Comparison of ENCODE assay signal across 12 cellular contexts in genomic region chr12:47782372-47782770, GRCh38. TPM values are rescaled to one million over a fixed set of nuclear protein-coding genes. Genes with fewer than 3 reads are reported as not detected.
A peak's percentile ranks its signal among the peaks of the same experiment; 100 is the strongest.
DNase-seq lines count a peak whose midpoint lies in the region; ATAC-seq and TF ChIP-seq lines count a peak whose summit lies in the region.
"Had no signal": no experiment of that assay in that cellular context is flagged by ENCODE, and none has a peak within 500 bp of the region (broad histone marks: within the 10 kb centered on the region; RNA-seq: fewer than 3 reads in every experiment).

No MANE protein-coding gene starts in this region.

- CTCF ChIA-PET in PC-9 (lab: Charles Lee) = interaction anchor here (0.6 to 1.8 kb wide), 5 partner anchors 38 to 1452 kb away, joined by 3 to 19 read pairs (median 6); no protein-coding TSS in a partner anchor
- CTCF ChIA-PET in activated CD8-positive, alpha-beta T cell treated with anti-CD3 and anti-CD28 coated beads, Interleukin-2, amount 10 ng/mL, durations not matched to agents 7 days and 5 days (lab: Charles Lee) = interaction anchor here (0.8 to 18.4 kb wide), 9 partner anchors 11 to 66 kb away, joined by 3 to 646 read pairs (median 7); no protein-coding TSS in a partner anchor

- H3K4me1 ChIP-seq in PC-9 (replicated peaks; ENCODE audit: insufficient read depth) (peaks cover 32% of the 10 kb centered on the region), esophagus (ENCODE audit: control insufficient read depth in 2 of 2, insufficient read depth in 2 of 2, low read length in 1 of 2) (peaks cover 3 to 18% of the 10 kb centered on the region in 2 donors), prostate gland (replicated peaks) (peaks cover 12% of the 10 kb centered on the region)
- H3K4me1 ChIP-seq: Caco-2 had no signal

- WGBS in esophagus, 2 donors = 41 to 53% methylated on average over 8 of the region's 8 CpGs
- 32% methylated on average over 8 of the region's 8 CpGs for WGBS in prostate gland

- H3K4me3 Mint-ChIP-seq in activated CD8-positive, alpha-beta T cell treated with anti-CD3 and anti-CD28 coated beads, Interleukin-2, amount 10 ng/mL, durations not matched to agents 7 days and 5 days = no peak overlapping the region
- H3K4me3 Mint-ChIP-seq in chondrocyte (ENCODE audit: unreplicated experiment) = no peak overlapping the region
- H3K4me3 Mint-ChIP-seq: stimulated activated naive CD8-positive, alpha-beta T cell treated with anti-CD3 and anti-CD28 coated beads, Interleukin-15, amount 100 ng/mL, for 72 hours had no signal

- ATAC-seq in activated CD8-positive, alpha-beta T cell treated with anti-CD3 and anti-CD28 coated beads, Interleukin-2, amount 10 ng/mL, durations not matched to agents 7 days and 5 days = no peak
- ATAC-seq in HG03097 (IDR thresholded peaks at IDR 0.05; ENCODE audit: low FRiP score, unreplicated experiment) = no peak
- ATAC-seq: stimulated activated naive CD8-positive, alpha-beta T cell treated with anti-CD3 and anti-CD28 coated beads, Interleukin-15, amount 100 ng/mL, for 72 hours had no signal

- H3K9me2 ChIP-seq in PC-9 (ENCODE audit: insufficient read depth) = no peaks in the 10 kb centered on the region

- POLR2A ChIA-PET in PC-9 (lab: Charles Lee; ENCODE audit: unreplicated experiment) = interaction anchor here (0.6 to 1.1 kb wide), 2 partner anchors 9 to 53 kb away, joined by 3 to 7 read pairs; partner anchors contain the start of gene SLC48A1
- POLR2A ChIA-PET in activated CD8-positive, alpha-beta T cell treated with anti-CD3 and anti-CD28 coated beads, Interleukin-2, amount 10 ng/mL, durations not matched to agents 7 days and 5 days (lab: Charles Lee) = interaction anchor here (0.7 kb wide), 1 partner anchor 41 kb away, joined by 3 read pairs; no protein-coding TSS in a partner anchor

- intact Hi-C loops in PC-9 (cut with micrococcal nuclease; ENCODE audit: unreplicated experiment) = loop anchor here (1.0 to 5.0 kb wide), 3 partner anchors 38 to 835 kb away; no protein-coding TSS in a partner anchor
- intact Hi-C loops in prostate gland (cut with DNase I) = no loop called here

- no peak overlapping the region for H2AFZ ChIP-seq in PC-9

- TF ChIP-seq CTCF in PC-9 (conservative IDR thresholded peaks at IDR 0.05) = no peak
- no peak for TF ChIP-seq CTCF in prostate gland (IDR thresholded peaks at IDR 0.05)
- no peak for TF ChIP-seq CTCF in chondrocyte (IDR thresholded peaks at IDR 0.05)

- H3K27me3 ChIP-seq in PC-9 (ENCODE audit: insufficient read depth, low read depth) = no peaks in the 10 kb centered on the region
- H3K27me3 ChIP-seq in esophagus (ENCODE audit: control insufficient read depth in 1 of 2, insufficient read depth in 2 of 2, low read length in 2 of 2) = no peaks in the 10 kb centered on the region
- no peaks in the 10 kb centered on the region for H3K27me3 ChIP-seq in prostate gland (replicated peaks; ENCODE audit: insufficient read depth)

- H3F3A ChIP-seq in PC-9 (ENCODE audit: insufficient read depth, low read depth) = peaks cover 58% of the 10 kb centered on the region

- peaks cover 43% of the 10 kb centered on the region for H3K36me3 Mint-ChIP-seq in activated CD8-positive, alpha-beta T cell treated with anti-CD3 and anti-CD28 coated beads, Interleukin-2, amount 10 ng/mL, durations not matched to agents 7 days and 5 days (ENCODE audit: low read depth)
- H3K36me3 Mint-ChIP-seq in chondrocyte (ENCODE audit: low read depth) = peaks cover 23% of the 10 kb centered on the region

- H3K36me3 ChIP-seq in PC-9 (ENCODE audit: low read depth) = no peaks in the 10 kb centered on the region
- H3K36me3 ChIP-seq in esophagus (ENCODE audit: control insufficient read depth in 2 of 2, insufficient read depth in 2 of 2, low read length in 1 of 2) = peaks cover 9 to 53% of the 10 kb centered on the region in 2 donors
- peaks cover 11 to 22% of the 10 kb centered on the region in 2 donors for H3K36me3 ChIP-seq in prostate gland

- H3K9me3 ChIP-seq in PC-9 (ENCODE audit: insufficient read depth, low read depth) (no peaks in the 10 kb centered on the region), esophagus (ENCODE audit: control insufficient read depth in 2 of 2, insufficient read depth in 1 of 2, low read depth in 1 of 2, low read length in 1 of 2) (no peaks in the 10 kb centered on the region), prostate gland (no peaks in the 10 kb centered on the region)
- H3K9me3 ChIP-seq: Caco-2 had no signal

- no peaks in the 10 kb centered on the region for H3K79me2 ChIP-seq in PC-9 (ENCODE audit: low read depth)

- DNase-seq in PC-9 = no peak
- no peak for DNase-seq in activated CD8-positive, alpha-beta T cell treated with anti-CD3 and anti-CD28 coated beads, Interleukin-2, amount 10 ng/mL, durations not matched to agents 7 days and 5 days
- DNase-seq in prostate gland (ENCODE audit: low spot score) = no peak
- no peak for DNase-seq in chondrocyte (ENCODE audit: low spot score)
- DNase-seq in SK-N-DZ (ENCODE audit: low spot score) = no peak
- DNase-seq: Caco-2; NCI-H2227 treated with DMSO at 0.1 percent for 48 hours; stimulated activated CD4-positive, alpha-beta T cell treated with anti-CD3 and anti-CD28 coated beads, Interleukin-2, amount 100 ng/mL, for 48 hours; stimulated activated naive CD8-positive, alpha-beta T cell treated with anti-CD3 and anti-CD28 coated beads, Interleukin-15, amount 100 ng/mL, for 72 hours had no signal

- peak overlapping the region; percentile 77 for H3K27ac Mint-ChIP-seq in activated CD8-positive, alpha-beta T cell treated with anti-CD3 and anti-CD28 coated beads, Interleukin-2, amount 10 ng/mL, durations not matched to agents 7 days and 5 days
- H3K27ac Mint-ChIP-seq in chondrocyte (ENCODE audit: unreplicated experiment) = no peak overlapping the region

- no peak overlapping the region for H3K4me2 ChIP-seq in PC-9

- H3K27ac ChIP-seq in PC-9 (0 out of 2 replicates have a peak overlapping the region, but pooled peaks have one; percentile 19), esophagus (ENCODE audit: low read depth in 2 of 2, low read length in 1 of 2) (peak overlapping the region; percentile 90 to 96), prostate gland (peak overlapping the region; percentile 59 to 74)

- H3K9me3 Mint-ChIP-seq in activated CD8-positive, alpha-beta T cell treated with anti-CD3 and anti-CD28 coated beads, Interleukin-2, amount 10 ng/mL, durations not matched to agents 7 days and 5 days (ENCODE audit: insufficient read depth) = no peaks in the 10 kb centered on the region
- no peaks in the 10 kb centered on the region for H3K9me3 Mint-ChIP-seq in chondrocyte (ENCODE audit: low read depth)
- H3K9me3 Mint-ChIP-seq: stimulated activated naive CD8-positive, alpha-beta T cell treated with anti-CD3 and anti-CD28 coated beads, Interleukin-15, amount 100 ng/mL, for 72 hours had no signal

- no peaks in the 10 kb centered on the region for H3K27me3 Mint-ChIP-seq in activated CD8-positive, alpha-beta T cell treated with anti-CD3 and anti-CD28 coated beads, Interleukin-2, amount 10 ng/mL, durations not matched to agents 7 days and 5 days (ENCODE audit: low read depth)
- no peaks in the 10 kb centered on the region for H3K27me3 Mint-ChIP-seq in chondrocyte (ENCODE audit: low read depth)
- H3K27me3 Mint-ChIP-seq: stimulated activated naive CD8-positive, alpha-beta T cell treated with anti-CD3 and anti-CD28 coated beads, Interleukin-15, amount 100 ng/mL, for 72 hours had no signal

- H3K4me1 Mint-ChIP-seq in activated CD8-positive, alpha-beta T cell treated with anti-CD3 and anti-CD28 coated beads, Interleukin-2, amount 10 ng/mL, durations not matched to agents 7 days and 5 days (ENCODE audit: low read depth) = peaks cover 22% of the 10 kb centered on the region
- H3K4me1 Mint-ChIP-seq in chondrocyte (ENCODE audit: low read depth) = peaks cover 5% of the 10 kb centered on the region

- H4K20me1 ChIP-seq in PC-9 (ENCODE audit: insufficient read depth) = no peaks in the 10 kb centered on the region

- TF ChIP-seq POLR2A in prostate gland (IDR thresholded peaks at IDR 0.05) = no peak

- no TSS peak for BruUV-seq in PC-9 (replicated peaks; lab: Mats Ljungman, UMichigan)

- no peak overlapping the region for H3K4me3 ChIP-seq in PC-9
- H3K4me3 ChIP-seq in esophagus (ENCODE audit: low read depth in 1 of 2, low read length in 2 of 2) = no peak overlapping the region
- no peak overlapping the region for H3K4me3 ChIP-seq in prostate gland
- H3K4me3 ChIP-seq: lung had no signal

RNA-seq across cellular contexts. Expression of gene SLC48A1, which starts 9.3 kb away (rescaled TPM):
- total RNA-seq in PC-9 (2021) (76.4 and 108 TPM in 2 replicates), prostate gland (10 to 100 TPM; 39.0 to 52.5 TPM), chondrocyte (11.4 to 18.4 TPM (median 11.5 TPM) in 3 replicates)
- total RNA-seq in activated CD8-positive, alpha-beta T cell treated with anti-CD3 and anti-CD28 coated beads, Interleukin-2, amount 10 ng/mL, durations not matched to agents 7 days and 5 days = 1 to 10 TPM; 7.0 to 8.1 TPM
- polyA plus RNA-seq in esophagus = 10 to 100 TPM; 17.7 to 20.6 TPM
- polyA plus RNA-seq in SK-N-DZ (2014; cell fraction: cytosol; rRNA removed) = 10.2 and 10.8 TPM in 2 replicates
- polyA plus RNA-seq in SK-N-DZ (2014; cell fraction: nucleus; rRNA removed) = 5.3 and 5.7 TPM in 2 replicates

RNA-seq across cellular contexts. Expression of gene RAPGEF3, which starts 23.7 kb away (rescaled TPM):
- total RNA-seq in PC-9 (2021) (4.1 and 5.7 TPM in 2 replicates), prostate gland (10 to 100 TPM; 19.1 to 28.5 TPM), chondrocyte (1.3 to 1.8 TPM (median 1.3 TPM) in 3 replicates)
- under 1 TPM in 1 of 2 experiments, not detected in 1; 0.24 TPM for total RNA-seq in activated CD8-positive, alpha-beta T cell treated with anti-CD3 and anti-CD28 coated beads, Interleukin-2, amount 10 ng/mL, durations not matched to agents 7 days and 5 days
- 10 to 100 TPM; 23.2 to 75.2 TPM for polyA plus RNA-seq in esophagus
- 1.3 and 4.6 TPM in 2 replicates for polyA plus RNA-seq in SK-N-DZ (2014; cell fraction: cytosol; rRNA removed)
- polyA plus RNA-seq in SK-N-DZ (2014; cell fraction: nucleus; rRNA removed) = 1.6 and 2.8 TPM in 2 replicates

RNA-seq across cellular contexts. Expression of gene HDAC7, which starts 37.3 kb away (rescaled TPM):
- total RNA-seq in PC-9 (2021) (106 and 114 TPM in 2 replicates), prostate gland (10 to 100 TPM; 39.5 to 67.7 TPM), chondrocyte (79.1 to 93.2 TPM (median 89.6 TPM) in 3 replicates)
- total RNA-seq in activated CD8-positive, alpha-beta T cell treated with anti-CD3 and anti-CD28 coated beads, Interleukin-2, amount 10 ng/mL, durations not matched to agents 7 days and 5 days = 100 to 1,000 TPM; 180 to 207 TPM
- polyA plus RNA-seq in esophagus = 10 to 100 TPM; 20.9 to 35.6 TPM
- 14.4 TPM in 2 replicates for polyA plus RNA-seq in SK-N-DZ (2014; cell fraction: cytosol; rRNA removed)
- polyA plus RNA-seq in SK-N-DZ (2014; cell fraction: nucleus; rRNA removed) = 45.6 and 46.2 TPM in 2 replicates

RNA-seq across cellular contexts. Expression of gene ENDOU, which starts 57.1 kb away (rescaled TPM):
- 0.25 and 0.39 TPM in 2 replicates for total RNA-seq in PC-9 (2021)
- total RNA-seq in activated CD8-positive, alpha-beta T cell treated with anti-CD3 and anti-CD28 coated beads, Interleukin-2, amount 10 ng/mL, durations not matched to agents 7 days and 5 days = not detected
- polyA plus RNA-seq in esophagus = 100 to 1,000 TPM; 101 to 139 TPM
- 1 to 10 TPM in 1 of 2 donors, not detected in 1; 1.0 TPM for total RNA-seq in prostate gland
- not detected in 3 replicates for total RNA-seq in chondrocyte
- polyA plus RNA-seq in SK-N-DZ (2014; cell fraction: cytosol; rRNA removed) = 0.05 TPM in 1 of 2 replicates, not detected in the other
- polyA plus RNA-seq in SK-N-DZ (2014; cell fraction: nucleus; rRNA removed) = not detected in 2 replicates

Comparison
In these comparisons a context has a peak if more than half of its experiments do, and no peak if none do; other contexts are left out.
1. H3K27ac ChIP-seq: peak in every context shown above with its lines; median percentile 93 in esophagus; 66 in prostate gland; 19 in PC-9.